Comparison of ENCODE assay signal across 8 cellular contexts in the genomic region with DNA sequence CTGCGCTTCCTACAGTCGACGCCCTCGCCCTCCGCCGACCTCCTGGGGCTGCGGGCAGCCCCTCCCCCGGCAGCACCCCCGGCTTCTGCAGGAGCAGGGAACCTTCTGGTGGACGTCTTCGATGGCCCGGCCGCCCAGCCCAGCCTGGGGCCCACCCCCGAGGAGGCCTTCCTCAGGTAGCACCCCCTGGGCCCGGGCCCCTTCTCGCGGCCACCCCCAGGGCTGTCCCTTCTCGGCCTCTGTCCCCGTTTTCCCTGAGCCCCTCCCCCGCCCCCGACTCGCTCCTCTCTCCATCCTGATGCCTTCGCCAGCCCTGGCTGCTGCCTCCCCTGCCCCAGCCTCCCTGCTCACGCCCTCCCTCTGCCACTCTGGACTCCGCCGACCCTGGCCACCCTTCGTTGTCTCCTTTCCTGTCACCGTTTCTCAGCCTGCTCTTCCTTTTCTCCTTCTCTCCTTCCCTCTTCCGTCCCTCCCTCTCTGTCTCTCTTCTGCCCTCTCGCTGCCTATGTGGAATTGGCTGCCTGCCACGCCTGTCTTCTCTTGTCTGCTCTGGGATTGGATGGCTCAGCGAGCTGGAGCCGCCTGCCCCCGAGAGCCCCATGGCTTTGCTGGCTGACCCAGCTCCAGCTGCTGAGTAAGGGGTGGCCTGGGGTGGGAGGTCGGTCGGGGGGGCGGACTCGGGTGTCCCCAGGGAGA. TPM values are rescaled to one million over a fixed set of nuclear protein-coding genes. Genes with fewer than 3 reads are reported as not detected.
DNase-seq lines count a peak whose midpoint lies in the region; ATAC-seq and TF ChIP-seq lines count a peak whose summit lies in the region.

No MANE protein-coding gene starts in this region.

- H3K4me2 ChIP-seq in neuronal stem cell (ENCODE audit: insufficient read depth, low read length, poor library complexity, severe bottlenecking) = peak overlapping the region; percentile 66

- peak overlapping the region; percentile 87 for H2BK5ac ChIP-seq in neuronal stem cell (ENCODE audit: low read length)

- peak; percentile 23 for TF ChIP-seq CTCF in foreskin fibroblast (IDR thresholded peaks at IDR 0.05; ENCODE audit: low read depth, low read length)

- WGBS in neuronal stem cell (ENCODE audit: extremely low coverage in 2 of 2, insufficient read length in 2 of 2, insufficient replicate concordance in 1 of 2), 2 donors = no CpG with 5 or more reads among the region's 38 CpGs

- peak overlapping the region; percentile 17 for H3K14ac ChIP-seq in neuronal stem cell (ENCODE audit: low read length)

- H3K9me3 Mint-ChIP-seq in immature natural killer cell = no peaks in the 10 kb centered on the region

- H3K4ac ChIP-seq in neuronal stem cell (ENCODE audit: low read length) = peak overlapping the region; percentile 84

- H3K27ac Mint-ChIP-seq in immature natural killer cell = peak overlapping the region in 1 of 6 donors; percentile 42

- H2AK5ac ChIP-seq in neuronal stem cell (ENCODE audit: low read depth, low read length) = peak overlapping the region; percentile 88

- no peaks in the 10 kb centered on the region for H3K9me3 ChIP-seq in SK-N-MC (ENCODE audit: low read depth, low read length)
- no peaks in the 10 kb centered on the region for H3K9me3 ChIP-seq in neuronal stem cell (replicated peaks in 1 of 2; ENCODE audit: control insufficient read depth in 2 of 2, insufficient read depth in 1 of 2, low read depth in 1 of 2, low read length in 2 of 2)

- H3K4me3 Mint-ChIP-seq in immature natural killer cell = no peak overlapping the region

- ATAC-seq in HG03135 (IDR thresholded peaks at IDR 0.05; ENCODE audit: unreplicated experiment) (no peak), esophagus mucosa (no peak), HG03159 (IDR thresholded peaks at IDR 0.05; ENCODE audit: unreplicated experiment) (no peak)

- H3K9ac ChIP-seq in SK-N-MC (ENCODE audit: insufficient read length) (no peak overlapping the region), neuronal stem cell (ENCODE audit: low read depth, low read length, poor library complexity) (peak overlapping the region; percentile 86)

- peak overlapping the region; percentile 68 for H3K23ac ChIP-seq in neuronal stem cell (ENCODE audit: low read depth, low read length, poor library complexity)

- peak overlapping the region; percentile 85 for H2BK15ac ChIP-seq in neuronal stem cell (ENCODE audit: low read length)

- peak overlapping the region; percentile 98 for H3K18ac ChIP-seq in neuronal stem cell (ENCODE audit: low read length)

- H3K27ac ChIP-seq in SK-N-MC = no peak overlapping the region
- peak overlapping the region; percentile 65 for H3K27ac ChIP-seq in neuronal stem cell (replicated peaks; ENCODE audit: low read length)

- no peak overlapping the region for H2AFZ ChIP-seq in neuronal stem cell (ENCODE audit: low read length)

- H3K4me1 Mint-ChIP-seq in immature natural killer cell = no peaks in the 10 kb centered on the region

- peak overlapping the region; percentile 68 for H3K4me3 ChIP-seq in SK-N-MC
- peak overlapping the region; percentile 13 to 60 for H3K4me3 ChIP-seq in foreskin fibroblast (ENCODE audit: low read depth in 1 of 2, low read length in 2 of 2)
- H3K4me3 ChIP-seq in neuronal stem cell (ENCODE audit: low read length in 2 of 2) = peak overlapping the region in 1 of 2 donors; percentile 73

- H3K36me3 Mint-ChIP-seq in immature natural killer cell = peaks cover 5 to 21% (median 11%) of the 10 kb centered on the region in 3 donors

- peak overlapping the region; percentile 87 for H2BK120ac ChIP-seq in neuronal stem cell (ENCODE audit: low read depth, low read length)

- H4K8ac ChIP-seq in neuronal stem cell (ENCODE audit: low read depth, low read length) = peak overlapping the region; percentile 99

- peak overlapping the region; percentile 84 for H2BK12ac ChIP-seq in neuronal stem cell (ENCODE audit: low read length)

- H3K4me1 ChIP-seq in neuronal stem cell (ENCODE audit: control insufficient read depth in 2 of 2, insufficient read depth in 1 of 2, low read depth in 1 of 2, low read length in 2 of 2) = peaks cover 0 to 5% of the 10 kb centered on the region in 2 donors

- no peaks in the 10 kb centered on the region for H3K27me3 ChIP-seq in neuronal stem cell (ENCODE audit: control insufficient read depth in 3 of 3, insufficient read depth in 3 of 3, low read depth in 1 of 3, low read length in 3 of 3)

- H4K91ac ChIP-seq in neuronal stem cell (ENCODE audit: low read depth, low read length, poor library complexity) = no peak overlapping the region

- peaks cover 0 to 2% (median 2%) of the 10 kb centered on the region in 3 donors for H3K27me3 Mint-ChIP-seq in immature natural killer cell (ENCODE audit: low read depth in 3 of 3)

- DNase-seq in HCEC 1CT (peak; percentile 59), SK-N-MC (ENCODE audit: low read depth, low spot score) (peak; percentile 32), foreskin fibroblast (peak; percentile 79 to 93), neuronal stem cell (ENCODE audit: low spot score) (peak; percentile 76), immature natural killer cell (no peak)

- H3K36me3 ChIP-seq in SK-N-MC (ENCODE audit: insufficient read depth, low read length) = peaks cover 33% of the 10 kb centered on the region; the same call in 1 of the 2 replicates
- peaks cover 43 to 82% of the 10 kb centered on the region in 2 donors for H3K36me3 ChIP-seq in neuronal stem cell (replicated peaks in 1 of 2; ENCODE audit: control insufficient read depth in 2 of 2, insufficient read depth in 2 of 2, low read length in 2 of 2)

- peaks cover 7% of the 10 kb centered on the region for H3K79me1 ChIP-seq in neuronal stem cell (ENCODE audit: low read depth, low read length)

RNA-seq across cellular contexts. Expression of gene FUZ, which starts 11.0 kb away (rescaled TPM):
- polyA plus RNA-seq in neuronal stem cell (2013, experiment 1 of 2) = 24.3 TPM
- 23.9 TPM for polyA plus RNA-seq in neuronal stem cell (2013, experiment 2 of 2)
- 8.3 TPM for total RNA-seq in esophagus mucosa
- 10 to 100 TPM in 1 of 3 donors, 1 to 10 TPM in 2; 7.3 to 12.0 (median 8.2) TPM for polyA plus RNA-seq in immature natural killer cell

RNA-seq across cellular contexts. Expression of gene MED25, which starts 16.0 kb away (rescaled TPM):
- 63.1 TPM for polyA plus RNA-seq in neuronal stem cell (2013, experiment 1 of 2)
- 64.7 TPM for polyA plus RNA-seq in neuronal stem cell (2013, experiment 2 of 2)
- 25.6 TPM for total RNA-seq in esophagus mucosa
- polyA plus RNA-seq in immature natural killer cell = 10 to 100 TPM in 2 of 3 donors, 1 to 10 TPM in 1; 5.0 to 30.4 (median 13.9) TPM

RNA-seq across cellular contexts. Expression of gene AP2A1, which starts 35.3 kb away (rescaled TPM):
- polyA plus RNA-seq in neuronal stem cell (2013, experiment 1 of 2) = 65.3 TPM
- polyA plus RNA-seq in neuronal stem cell (2013, experiment 2 of 2) = 66.4 TPM
- total RNA-seq in esophagus mucosa = 54.0 TPM
- 10 to 100 TPM in 2 of 3 donors, 1 to 10 TPM in 1; 6.4 to 27.7 (median 11.6) TPM for polyA plus RNA-seq in immature natural killer cell

RNA-seq across cellular contexts. Expression of gene TSKS, which starts 39.0 kb away (rescaled TPM):
- polyA plus RNA-seq in neuronal stem cell (2013, experiment 1 of 2) = 0.31 TPM
- 0.44 TPM for polyA plus RNA-seq in neuronal stem cell (2013, experiment 2 of 2)
- 0.12 TPM for total RNA-seq in esophagus mucosa
- under 1 TPM in 1 of 3 donors, not detected in 2; 0.19 TPM for polyA plus RNA-seq in immature natural killer cell

RNA-seq across cellular contexts. Expression of gene PTOV1, which starts 48.8 kb away (rescaled TPM):
- 316 TPM for polyA plus RNA-seq in neuronal stem cell (2013, experiment 1 of 2)
- 321 TPM for polyA plus RNA-seq in neuronal stem cell (2013, experiment 2 of 2)
- 58.5 TPM for total RNA-seq in esophagus mucosa
- polyA plus RNA-seq in immature natural killer cell = 10 to 100 TPM; 32.0 to 59.7 (median 41.4) TPM

Comparison
In these comparisons a context has a peak if more than half of its experiments do, and no peak if none do; other contexts are left out.
1. DNase-seq: peak in HCEC 1CT (single experiment), SK-N-MC (single experiment), foreskin fibroblast (2 of 2) and neuronal stem cell (single experiment); none in immature natural killer cell (0 of 3).